18 cellular contexts compared by ENCODE assay signal in the genomic region with DNA sequence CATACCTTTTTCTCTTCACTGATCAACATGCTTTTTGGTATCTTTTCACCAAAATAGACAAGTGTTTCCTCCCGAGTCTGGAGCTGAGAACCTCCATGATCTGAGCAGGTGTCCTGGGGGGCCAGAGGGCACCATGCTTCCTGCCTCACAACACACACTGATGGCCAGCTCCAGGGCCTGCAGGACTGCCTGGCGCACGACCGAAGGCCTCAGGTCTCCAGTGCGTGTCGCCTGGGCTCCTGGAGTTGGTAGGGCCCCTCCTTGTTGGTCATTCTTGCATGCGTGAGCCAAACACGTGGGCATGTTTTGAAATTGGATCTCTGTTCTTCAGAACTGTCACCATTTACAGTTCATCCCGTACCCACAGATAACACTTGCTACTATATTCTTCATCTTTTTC.
"Had no signal": no experiment of that assay in that cellular context is flagged by ENCODE, and none has a peak within 500 bp of the region (broad histone marks: within the 10 kb centered on the region; RNA-seq: fewer than 3 reads in every experiment).

No MANE protein-coding gene starts in this region.

- ATAC-seq: stimulated activated naive CD8-positive, alpha-beta T cell treated with anti-CD3 and anti-CD28 coated beads, Interleukin-15, Interleukin-2, amounts not matched to agents 100 U/mL and 50 U/mL, for 24 hours had no signal

- H3K27ac ChIP-seq: heart left ventricle, tibial nerve, VCaP had no signal

- FAIRE-seq: colon had no signal

- H3K27me3 ChIP-seq: heart left ventricle, tibial nerve had no signal

- H3K4me3 ChIP-seq: heart left ventricle, tibial nerve had no signal

- DNase-seq: activated CD4-positive, alpha-beta T cell treated with anti-CD3 and anti-CD28 coated beads for 1 hour; activated CD8-positive, alpha-beta memory T cell treated with anti-CD3 and anti-CD28 coated beads for 24 hours; activated CD8-positive, alpha-beta memory T cell treated with anti-CD3 and anti-CD28 coated beads, Interleukin-2, amount 50 U/mL, for 48 hours; activated naive CD4-positive, alpha-beta T cell; anterior cingulate cortex; central memory CD4-positive, alpha-beta T cell; endodermal cell; foreskin melanocyte; kidney glomerular epithelial cell; stimulated activated CD4-positive, alpha-beta T cell treated with anti-CD3 and anti-CD28 coated beads, Interleukin-2, amount 100 ng/mL, for 24 hours; stimulated activated naive CD8-positive, alpha-beta T cell treated with anti-CD3 and anti-CD28 coated beads, Interleukin-15, Interleukin-2, amounts not matched to agents 100 U/mL and 50 U/mL, for 24 hours; substantia nigra; SW 1271; T-helper 2 cell had no signal
